Comparison of ENCODE assay signal across 14 cellular contexts in genomic region chr12:113240395-113240794, GRCh38. TPM values are rescaled to one million over a fixed set of nuclear protein-coding genes. Genes with fewer than 3 reads are reported as not detected.
A peak's percentile ranks its signal among the peaks of the same experiment; 100 is the strongest.
DNase-seq lines count a peak whose midpoint lies in the region; ATAC-seq, FAIRE-seq and TF ChIP-seq lines count a peak whose summit lies in the region.
"Had no signal": no experiment of that assay in that cellular context is flagged by ENCODE, and none has a peak within 500 bp of the region (broad histone marks: within the 10 kb centered on the region; RNA-seq: fewer than 3 reads in every experiment).

No MANE protein-coding gene starts in this region.

- peaks cover 6 to 97% (median 90%) of the 10 kb centered on the region in 12 donors for H3K4me1 ChIP-seq in heart left ventricle
- H3K4me1 ChIP-seq in OCI-LY7 (ENCODE audit: insufficient read depth, low read length, poor library complexity, severe bottlenecking), result peaks cover 23% of the 10 kb centered on the region
- peaks cover 66 to 75% of the 10 kb centered on the region in 2 donors for H3K4me1 ChIP-seq in kidney (ENCODE audit: control insufficient read depth in 1 of 2, insufficient read depth in 1 of 2, low read depth in 1 of 2, low read length in 2 of 2)
- peaks cover 74% of the 10 kb centered on the region for H3K4me1 ChIP-seq in upper lobe of right lung

- H3K4me2 ChIP-seq in OCI-LY7 (ENCODE audit: low read length), result peak overlapping the region; percentile 38; the same call in 1 of the 2 replicates

- H3K27ac ChIP-seq in heart left ventricle (peak overlapping the region in 10 of 12 donors; percentile 19 to 94 (median 70)), OCI-LY7 (ENCODE audit: low read depth, low read length, poor library complexity, severe bottlenecking) (peak overlapping the region; percentile 11), kidney (ENCODE audit: low read depth in 2 of 2, low read length in 2 of 2) (peak overlapping the region; percentile 76 to 88), upper lobe of right lung (peak overlapping the region; percentile 73)

- CTCF ChIA-PET in OCI-LY7 (lab: Charles Lee; ENCODE audit: unreplicated experiment), result no interaction called here

- no peaks in the 10 kb centered on the region for H3K9me2 ChIP-seq in OCI-LY7 (ENCODE audit: insufficient read depth, low read length)

- H3K36me3 ChIP-seq in heart left ventricle (peaks cover 0 to 45% (median 31%) of the 10 kb centered on the region in 9 donors), OCI-LY7 (ENCODE audit: insufficient read depth, low read length) (peaks cover 92% of the 10 kb centered on the region), kidney (ENCODE audit: control insufficient read depth in 1 of 2, insufficient read depth in 2 of 2, low read length in 2 of 2) (peaks cover 2 to 6% of the 10 kb centered on the region in 2 donors), upper lobe of right lung (peaks cover 6% of the 10 kb centered on the region)

- TF ChIP-seq CTCF in heart left ventricle (IDR thresholded peaks at IDR 0.05) (no peak), OCI-LY7 (conservative IDR thresholded peaks at IDR 0.05; ENCODE audit: low read length) (no peak), kidney (IDR thresholded peaks at IDR 0.05; ENCODE audit: borderline replicate concordance, extremely low read depth, insufficient read depth) (no peak), upper lobe of right lung (IDR thresholded peaks at IDR 0.05) (no peak)

- WGBS in heart left ventricle, 4 donors, result 85 to 93% (median 86%) methylated on average over 3 of the region's 3 CpGs

- TF ChIP-seq POLR2A in heart left ventricle (IDR thresholded peaks at IDR 0.05), result no peak

- H3K9me3 ChIP-seq in heart left ventricle (no peaks in the 10 kb centered on the region), OCI-LY7 (ENCODE audit: low read length) (no peaks in the 10 kb centered on the region), kidney (ENCODE audit: control insufficient read depth in 1 of 2, low read length in 2 of 2) (no peaks in the 10 kb centered on the region), upper lobe of right lung (no peaks in the 10 kb centered on the region)

- H2AFZ ChIP-seq in OCI-LY7 (ENCODE audit: low read length), result no peak overlapping the region

- no peaks in the 10 kb centered on the region; the same call in 1 of the 2 replicates for H4K20me1 ChIP-seq in OCI-LY7 (ENCODE audit: insufficient read depth, low read length)

- H3K9ac ChIP-seq in kidney (ENCODE audit: low read length in 2 of 2), result peak overlapping the region in 1 of 2 donors; percentile 1

- H3K4me3 ChIP-seq in heart left ventricle (no peak overlapping the region), OCI-LY7 (ENCODE audit: low read depth, low read length, poor library complexity, severe bottlenecking) (no peak overlapping the region), kidney (ENCODE audit: low read length in 2 of 2) (peak overlapping the region; percentile 7 to 13), upper lobe of right lung (no peak overlapping the region)

- intact Hi-C loops in heart left ventricle (cut with DNase I), result no loop called here
- intact Hi-C loops in Right ventricle myocardium inferior (cut with DNase I), result no loop called here
- intact Hi-C loops in OCI-LY7 (cut with micrococcal nuclease; ENCODE audit: unreplicated experiment), result no loop called here
- intact Hi-C loops in kidney (cut with DNase I), result no loop called here
- intact Hi-C loops in upper lobe of right lung (cut with DNase I), result no loop called here

- H3K27me3 ChIP-seq in heart left ventricle (no peaks in the 10 kb centered on the region), upper lobe of right lung (no peaks in the 10 kb centered on the region)

- ATAC-seq in heart left ventricle, result no peak
- ATAC-seq in Right ventricle myocardium inferior, result no peak
- ATAC-seq in upper lobe of right lung, result no peak
- ATAC-seq: activated naive CD8-positive, alpha-beta T cell treated with anti-CD3 and anti-CD28 coated beads, Interleukin-2, amount 50 U/mL, for 24 hours; stimulated activated naive CD8-positive, alpha-beta T cell treated with anti-CD3 and anti-CD28 coated beads, Interleukin-15, amount 100 ng/mL, for 72 hours had no signal

- POLR2A ChIA-PET in OCI-LY7 (lab: Charles Lee), result interaction anchor here (1.2 kb wide), 1 partner anchor 19 kb away, joined by 3 read pairs; the partner anchor contains the start of gene TPCN1

- DNase-seq in heart left ventricle, result no peak
- DNase-seq in Right ventricle myocardium inferior (ENCODE audit: missing footprints), result no peak
- DNase-seq in OCI-LY7 (ENCODE audit: low spot score), result peak; percentile 61
- DNase-seq in kidney, result no peak
- no peak for DNase-seq in upper lobe of right lung
- no peak for DNase-seq in activated gamma-delta T cell (lab: John Stamatoyannopoulos, UW)
- DNase-seq in globus pallidus (ENCODE audit: low spot score), result no peak
- no peak for DNase-seq in stimulated activated CD4-positive, alpha-beta T cell treated with anti-CD3 and anti-CD28 coated beads, Interleukin-1b, Interleukin-23, amount 100 ng/mL, for 48 hours
- DNase-seq: activated CD4-positive, alpha-beta T cell treated with anti-CD3 and anti-CD28 coated beads, Interleukin-2, amount 50 U/mL, for 1 hour; activated naive CD8-positive, alpha-beta T cell treated with anti-CD3 and anti-CD28 coated beads, Interleukin-2, amount 50 U/mL, for 24 hours; NCI-H1048; stimulated activated CD4-positive, alpha-beta T cell treated with anti-CD3 and anti-CD28 coated beads, Interleukin-12 subunit alpha, Interleukin-12 subunit beta, amount 100 ng/mL, for 4 hours; stimulated activated naive CD8-positive, alpha-beta T cell treated with anti-CD3 and anti-CD28 coated beads, Interleukin-15, amount 100 ng/mL, for 72 hours had no signal

- H3K79me2 ChIP-seq in OCI-LY7 (ENCODE audit: insufficient read depth, low read depth, low read length), result peaks cover 40% of the 10 kb centered on the region; the same call in 1 of the 2 replicates

- FAIRE-seq in kidney (lab: Jason Lieb, UNC), result no peak
- FAIRE-seq: A204.1 had no signal

- no TSS peak for BruUV-seq in OCI-LY7 (replicated peaks; lab: Mats Ljungman, UMichigan)

RNA-seq across cellular contexts. Expression of gene TPCN1, which starts 19.1 kb away (rescaled TPM):
- total RNA-seq in heart left ventricle (100 to 1,000 TPM in 4 of 9 donors, 10 to 100 TPM in 5; 52.1 to 136 (median 92.0) TPM), Right ventricle myocardium inferior (120 TPM), OCI-LY7 (2022) (160 and 177 TPM in 2 replicates), kidney (93.3 TPM), upper lobe of right lung (51.9 TPM)
- polyA plus RNA-seq in heart left ventricle (10 to 100 TPM; 22.6 to 75.1 TPM), kidney (ENCODE audit: insufficient read depth, low read depth, low replicate concordance) (38.4 TPM)
- total RNA-seq in OCI-LY7 (2014; rRNA removed; shearing (Covaris generic)), result 72.4 and 96.0 TPM in 2 replicates

RNA-seq across cellular contexts. Expression of gene RITA1, which starts 54.9 kb away (rescaled TPM):
- 10 to 100 TPM; 13.3 to 30.7 (median 16.0) TPM for total RNA-seq in heart left ventricle
- polyA plus RNA-seq in heart left ventricle, result 10 to 100 TPM; 10.4 to 12.9 TPM
- total RNA-seq in Right ventricle myocardium inferior, result 18.1 TPM
- 72.5 and 90.8 TPM in 2 replicates for total RNA-seq in OCI-LY7 (2014; rRNA removed; shearing (Covaris generic))
- 59.5 and 68.6 TPM in 2 replicates for total RNA-seq in OCI-LY7 (2022)
- 14.6 TPM for total RNA-seq in kidney
- polyA plus RNA-seq in kidney (ENCODE audit: insufficient read depth, low read depth, low replicate concordance), result 31.6 TPM
- 16.4 TPM for total RNA-seq in upper lobe of right lung

RNA-seq across cellular contexts. Expression of gene DDX54, which starts 55.1 kb away (rescaled TPM):
- 10 to 100 TPM; 28.2 to 60.2 (median 38.2) TPM for total RNA-seq in heart left ventricle
- 10 to 100 TPM; 23.4 to 53.2 TPM for polyA plus RNA-seq in heart left ventricle
- 38.5 TPM for total RNA-seq in Right ventricle myocardium inferior
- total RNA-seq in OCI-LY7 (2014; rRNA removed; shearing (Covaris generic)), result 86.0 and 87.2 TPM in 2 replicates
- total RNA-seq in OCI-LY7 (2022), result 145 and 150 TPM in 2 replicates
- total RNA-seq in kidney, result 62.0 TPM
- polyA plus RNA-seq in kidney (ENCODE audit: insufficient read depth, low read depth, low replicate concordance), result 55.4 TPM
- total RNA-seq in upper lobe of right lung, result 55.8 TPM

Comparison
In these comparisons a context has a peak if more than half of its experiments do, and no peak if none do; other contexts are left out.
1. H3K27ac ChIP-seq: peak in every context shown above with its lines; median percentile 82 in kidney; 73 in upper lobe of right lung; 70 in heart left ventricle; 11 in OCI-LY7.
2. H3K4me3 ChIP-seq: peak in kidney (2 of 2); none in heart left ventricle (0 of 12), OCI-LY7 (single experiment) and upper lobe of right lung (single experiment).